ENCODE assay signal across 1 cellular context in the genomic region with DNA sequence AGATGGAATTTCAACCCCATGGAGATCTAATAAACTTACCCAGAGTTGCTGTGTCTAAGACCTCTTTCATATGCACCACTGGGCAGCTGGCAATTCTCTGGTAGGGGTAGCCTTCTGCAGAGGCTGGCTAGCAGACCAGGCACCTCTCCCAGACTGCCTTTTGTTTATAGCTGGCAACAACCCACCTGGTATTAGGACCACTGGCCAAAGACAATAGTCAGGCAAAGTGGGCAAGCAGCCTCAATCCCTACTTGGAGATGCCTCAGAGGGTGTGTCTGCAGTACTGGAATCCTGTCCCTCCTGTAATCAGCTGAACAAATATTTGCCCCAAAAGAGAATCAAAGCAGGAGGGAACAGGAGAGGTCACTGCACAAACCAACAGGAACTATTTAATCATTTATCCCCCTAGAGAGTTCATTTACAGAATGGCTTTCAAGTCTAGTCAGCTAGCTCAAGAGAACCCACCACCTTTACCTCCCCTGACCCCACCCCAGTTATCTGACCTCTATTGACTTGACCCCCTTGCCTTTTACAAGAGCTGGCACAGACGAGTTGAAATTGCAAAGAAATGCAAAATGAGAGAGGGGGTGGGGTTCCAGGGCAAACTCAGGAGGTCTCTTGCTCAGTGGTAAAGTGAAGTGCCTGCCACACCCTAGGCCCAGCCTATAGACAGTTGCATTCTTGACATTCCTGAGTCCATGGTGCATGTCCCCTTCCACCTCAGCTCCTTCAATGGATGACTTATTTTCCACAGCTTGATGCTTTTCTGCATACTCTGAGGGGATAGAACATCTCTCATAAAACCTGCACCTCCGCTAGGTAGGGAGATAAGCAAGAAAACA.
A peak's percentile ranks its signal among the peaks of the same experiment; 100 is the strongest.
TF ChIP-seq lines count a peak whose summit lies in the region.

No MANE protein-coding gene starts in this region.

TF ChIP-seq in HepG2, 621 proteins besides CTCF, POLR2A, EP300 and RAD21 (continued from another document):
- TF ChIP-seq, protein P1, sequence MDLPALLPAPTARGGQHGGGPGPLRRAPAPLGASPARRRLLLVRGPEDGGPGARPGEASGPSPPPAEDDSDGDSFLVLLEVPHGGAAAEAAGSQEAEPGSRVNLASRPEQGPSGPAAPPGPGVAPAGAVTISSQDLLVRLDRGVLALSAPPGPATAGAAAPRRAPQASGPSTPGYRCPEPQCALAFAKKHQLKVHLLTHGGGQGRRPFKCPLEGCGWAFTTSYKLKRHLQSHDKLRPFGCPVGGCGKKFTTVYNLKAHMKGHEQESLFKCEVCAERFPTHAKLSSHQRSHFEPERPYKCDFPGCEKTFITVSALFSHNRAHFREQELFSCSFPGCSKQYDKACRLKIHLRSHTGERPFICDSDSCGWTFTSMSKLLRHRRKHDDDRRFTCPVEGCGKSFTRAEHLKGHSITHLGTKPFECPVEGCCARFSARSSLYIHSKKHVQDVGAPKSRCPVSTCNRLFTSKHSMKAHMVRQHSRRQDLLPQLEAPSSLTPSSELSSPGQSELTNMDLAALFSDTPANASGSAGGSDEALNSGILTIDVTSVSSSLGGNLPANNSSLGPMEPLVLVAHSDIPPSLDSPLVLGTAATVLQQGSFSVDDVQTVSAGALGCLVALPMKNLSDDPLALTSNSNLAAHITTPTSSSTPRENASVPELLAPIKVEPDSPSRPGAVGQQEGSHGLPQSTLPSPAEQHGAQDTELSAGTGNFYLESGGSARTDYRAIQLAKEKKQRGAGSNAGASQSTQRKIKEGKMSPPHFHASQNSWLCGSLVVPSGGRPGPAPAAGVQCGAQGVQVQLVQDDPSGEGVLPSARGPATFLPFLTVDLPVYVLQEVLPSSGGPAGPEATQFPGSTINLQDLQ (CRISPR knock-in tag; IDR thresholded peaks at IDR 0.05) = no peak
- no peak for TF ChIP-seq ZNF776 (CRISPR knock-in tag; IDR thresholded peaks at IDR 0.05)
- TF ChIP-seq ZNF720 (CRISPR knock-in tag; IDR thresholded peaks at IDR 0.05) = no peak; the same call in 1 of the 2 replicates
- peak; percentile 86; the same call in 1 of the 2 replicates for TF ChIP-seq SATB2 (CRISPR knock-in tag; IDR thresholded peaks at IDR 0.05)
- TF ChIP-seq, protein P2, sequence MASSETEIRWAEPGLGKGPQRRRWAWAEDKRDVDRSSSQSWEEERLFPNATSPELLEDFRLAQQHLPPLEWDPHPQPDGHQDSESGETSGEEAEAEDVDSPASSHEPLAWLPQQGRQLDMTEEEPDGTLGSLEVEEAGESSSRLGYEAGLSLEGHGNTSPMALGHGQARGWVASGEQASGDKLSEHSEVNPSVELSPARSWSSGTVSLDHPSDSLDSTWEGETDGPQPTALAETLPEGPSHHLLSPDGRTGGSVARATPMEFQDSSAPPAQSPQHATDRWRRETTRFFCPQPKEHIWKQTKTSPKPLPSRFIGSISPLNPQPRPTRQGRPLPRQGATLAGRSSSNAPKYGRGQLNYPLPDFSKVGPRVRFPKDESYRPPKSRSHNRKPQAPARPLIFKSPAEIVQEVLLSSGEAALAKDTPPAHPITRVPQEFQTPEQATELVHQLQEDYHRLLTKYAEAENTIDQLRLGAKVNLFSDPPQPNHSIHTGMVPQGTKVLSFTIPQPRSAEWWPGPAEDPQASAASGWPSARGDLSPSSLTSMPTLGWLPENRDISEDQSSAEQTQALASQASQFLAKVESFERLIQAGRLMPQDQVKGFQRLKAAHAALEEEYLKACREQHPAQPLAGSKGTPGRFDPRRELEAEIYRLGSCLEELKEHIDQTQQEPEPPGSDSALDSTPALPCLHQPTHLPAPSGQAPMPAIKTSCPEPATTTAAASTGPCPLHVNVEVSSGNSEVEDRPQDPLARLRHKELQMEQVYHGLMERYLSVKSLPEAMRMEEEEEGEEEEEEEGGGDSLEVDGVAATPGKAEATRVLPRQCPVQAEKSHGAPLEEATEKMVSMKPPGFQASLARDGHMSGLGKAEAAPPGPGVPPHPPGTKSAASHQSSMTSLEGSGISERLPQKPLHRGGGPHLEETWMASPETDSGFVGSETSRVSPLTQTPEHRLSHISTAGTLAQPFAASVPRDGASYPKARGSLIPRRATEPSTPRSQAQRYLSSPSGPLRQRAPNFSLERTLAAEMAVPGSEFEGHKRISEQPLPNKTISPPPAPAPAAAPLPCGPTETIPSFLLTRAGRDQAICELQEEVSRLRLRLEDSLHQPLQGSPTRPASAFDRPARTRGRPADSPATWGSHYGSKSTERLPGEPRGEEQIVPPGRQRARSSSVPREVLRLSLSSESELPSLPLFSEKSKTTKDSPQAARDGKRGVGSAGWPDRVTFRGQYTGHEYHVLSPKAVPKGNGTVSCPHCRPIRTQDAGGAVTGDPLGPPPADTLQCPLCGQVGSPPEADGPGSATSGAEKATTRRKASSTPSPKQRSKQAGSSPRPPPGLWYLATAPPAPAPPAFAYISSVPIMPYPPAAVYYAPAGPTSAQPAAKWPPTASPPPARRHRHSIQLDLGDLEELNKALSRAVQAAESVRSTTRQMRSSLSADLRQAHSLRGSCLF (CRISPR knock-in tag; IDR thresholded peaks at IDR 0.05; ENCODE audit: borderline replicate concordance) = peak; percentile 83; the same call in 1 of the 2 replicates
- TF ChIP-seq, protein P3, sequence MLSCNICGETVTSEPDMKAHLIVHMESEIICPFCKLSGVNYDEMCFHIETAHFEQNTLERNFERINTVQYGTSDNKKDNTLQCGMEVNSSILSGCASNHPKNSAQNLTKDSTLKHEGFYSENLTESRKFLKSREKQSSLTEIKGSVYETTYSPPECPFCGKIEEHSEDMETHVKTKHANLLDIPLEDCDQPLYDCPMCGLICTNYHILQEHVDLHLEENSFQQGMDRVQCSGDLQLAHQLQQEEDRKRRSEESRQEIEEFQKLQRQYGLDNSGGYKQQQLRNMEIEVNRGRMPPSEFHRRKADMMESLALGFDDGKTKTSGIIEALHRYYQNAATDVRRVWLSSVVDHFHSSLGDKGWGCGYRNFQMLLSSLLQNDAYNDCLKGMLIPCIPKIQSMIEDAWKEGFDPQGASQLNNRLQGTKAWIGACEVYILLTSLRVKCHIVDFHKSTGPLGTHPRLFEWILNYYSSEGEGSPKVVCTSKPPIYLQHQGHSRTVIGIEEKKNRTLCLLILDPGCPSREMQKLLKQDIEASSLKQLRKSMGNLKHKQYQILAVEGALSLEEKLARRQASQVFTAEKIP (CRISPR knock-in tag; IDR thresholded peaks at IDR 0.05; ENCODE audit: borderline replicate concordance) = no peak
- TF ChIP-seq, protein P4, sequence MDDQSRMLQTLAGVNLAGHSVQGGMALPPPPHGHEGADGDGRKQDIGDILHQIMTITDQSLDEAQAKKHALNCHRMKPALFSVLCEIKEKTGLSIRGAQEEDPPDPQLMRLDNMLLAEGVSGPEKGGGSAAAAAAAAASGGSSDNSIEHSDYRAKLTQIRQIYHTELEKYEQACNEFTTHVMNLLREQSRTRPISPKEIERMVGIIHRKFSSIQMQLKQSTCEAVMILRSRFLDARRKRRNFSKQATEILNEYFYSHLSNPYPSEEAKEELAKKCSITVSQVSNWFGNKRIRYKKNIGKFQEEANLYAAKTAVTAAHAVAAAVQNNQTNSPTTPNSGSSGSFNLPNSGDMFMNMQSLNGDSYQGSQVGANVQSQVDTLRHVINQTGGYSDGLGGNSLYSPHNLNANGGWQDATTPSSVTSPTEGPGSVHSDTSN (CRISPR knock-in tag; IDR thresholded peaks at IDR 0.05; ENCODE audit: borderline replicate concordance) = no peak
- no peak for TF ChIP-seq NFKB2 (CRISPR knock-in tag; IDR thresholded peaks at IDR 0.05; ENCODE audit: borderline replicate concordance)
- peak; percentile 99 for TF ChIP-seq NFIC (IDR thresholded peaks at IDR 0.05; ENCODE audit: low read length)
